ENCODE assay signal across 10 cellular contexts in genomic region chr19:44694184-44694579, GRCh38. TPM values are rescaled to one million over a fixed set of nuclear protein-coding genes. Genes with fewer than 3 reads are reported as not detected.
DNase-seq lines count a peak whose midpoint lies in the region; ATAC-seq and TF ChIP-seq lines count a peak whose summit lies in the region.
"Had no signal": no experiment of that assay in that cellular context is flagged by ENCODE, and none has a peak within 500 bp of the region (broad histone marks: within the 10 kb centered on the region; RNA-seq: fewer than 3 reads in every experiment).

No MANE protein-coding gene starts in this region.

- H3K4me3 Mint-ChIP-seq in CD14-positive monocyte (no peak overlapping the region), mesothelial cell of epicardium (no peak overlapping the region)
- H3K4me3 Mint-ChIP-seq in activated naive CD4-positive, alpha-beta T cell treated with anti-CD3 and anti-CD28 coated beads for 36 hours: no peak overlapping the region

- H3K4me3 ChIP-seq in tibial nerve: no peak overlapping the region
- H3K4me3 ChIP-seq: mucosa of descending colon had no signal

- H3K36me3 ChIP-seq in tibial nerve: no peaks in the 10 kb centered on the region

- H3K27ac Mint-ChIP-seq in CD14-positive monocyte (peak overlapping the region; percentile 42 to 93 (median 68)), mesothelial cell of epicardium (no peak overlapping the region)
- H3K27ac Mint-ChIP-seq in activated naive CD4-positive, alpha-beta T cell treated with anti-CD3 and anti-CD28 coated beads for 36 hours: peak overlapping the region; percentile 62

- H3K27me3 ChIP-seq in tibial nerve: no peaks in the 10 kb centered on the region

- in situ Hi-C loops in KBM-7 (cut with MboI; ENCODE audit: low pct_unique_long_range_greater_than_20kb, low sequenced_read_pairs): no loop called here

- TF ChIP-seq POLR2A in tibial nerve (IDR thresholded peaks at IDR 0.05): no peak

- TF ChIP-seq CTCF in CD14-positive monocyte (IDR thresholded peaks at IDR 0.05): peak; percentile 53
- TF ChIP-seq CTCF in mesothelial cell of epicardium (IDR thresholded peaks at IDR 0.05; ENCODE audit: unreplicated experiment): peak; percentile 22
- TF ChIP-seq CTCF in tibial nerve (IDR thresholded peaks at IDR 0.05): no peak

- ATAC-seq in GM19395 (IDR thresholded peaks at IDR 0.05; ENCODE audit: unreplicated experiment): no peak

- peak overlapping the region in 1 of 4 donors; percentile 26 for H3K27ac ChIP-seq in tibial nerve

- H3K9me3 ChIP-seq in tibial nerve: no peaks in the 10 kb centered on the region
- H3K9me3 ChIP-seq: mucosa of descending colon had no signal

- H3K36me3 Mint-ChIP-seq in CD14-positive monocyte: peaks cover 0 to 2% of the 10 kb centered on the region in 2 donors
- H3K36me3 Mint-ChIP-seq in activated naive CD4-positive, alpha-beta T cell treated with anti-CD3 and anti-CD28 coated beads for 36 hours (ENCODE audit: low read depth): no peaks in the 10 kb centered on the region
- no peaks in the 10 kb centered on the region for H3K36me3 Mint-ChIP-seq in mesothelial cell of epicardium

- intact Hi-C loops in CD14-positive monocyte (cut with micrococcal nuclease): loop anchor here (5.0 kb wide), 2 partner anchors 38 to 78 kb away; no protein-coding TSS in a partner anchor
- intact Hi-C loops in activated naive CD4-positive, alpha-beta T cell treated with anti-CD3 and anti-CD28 coated beads for 36 hours (cut with micrococcal nuclease): no loop called here

- peaks cover 0 to 27% (median 0%) of the 10 kb centered on the region in 4 donors for H3K4me1 ChIP-seq in tibial nerve

- WGBS in tibial nerve, 2 donors: 81% methylated on average over 2 of the region's 2 CpGs

- H3K4me1 Mint-ChIP-seq in CD14-positive monocyte: peaks cover 31% of the 10 kb centered on the region
- peaks cover 33% of the 10 kb centered on the region for H3K4me1 Mint-ChIP-seq in activated naive CD4-positive, alpha-beta T cell treated with anti-CD3 and anti-CD28 coated beads for 36 hours (ENCODE audit: low read depth)
- H3K4me1 Mint-ChIP-seq in mesothelial cell of epicardium: peaks cover 2% of the 10 kb centered on the region

- TF ChIP-seq EP300 in tibial nerve (IDR thresholded peaks at IDR 0.05): no peak

- CTCF ChIA-PET in activated naive CD4-positive, alpha-beta T cell treated with anti-CD3 and anti-CD28 coated beads for 36 hours (lab: Charles Lee): interaction anchor here (0.7 to 7.9 kb wide), 9 partner anchors 22 to 209 kb away, joined by 3 to 97 read pairs (median 3); no protein-coding TSS in a partner anchor

- peaks cover 0 to 2% (median 0%) of the 10 kb centered on the region in 7 donors for H3K9me3 Mint-ChIP-seq in CD14-positive monocyte
- H3K9me3 Mint-ChIP-seq in activated naive CD4-positive, alpha-beta T cell treated with anti-CD3 and anti-CD28 coated beads for 36 hours: no peaks in the 10 kb centered on the region
- no peaks in the 10 kb centered on the region for H3K9me3 Mint-ChIP-seq in mesothelial cell of epicardium

- H3K27me3 Mint-ChIP-seq in CD14-positive monocyte (ENCODE audit: low read depth in 3 of 3): peaks cover 13 to 15% (median 13%) of the 10 kb centered on the region in 3 donors
- peaks cover 5% of the 10 kb centered on the region for H3K27me3 Mint-ChIP-seq in activated naive CD4-positive, alpha-beta T cell treated with anti-CD3 and anti-CD28 coated beads for 36 hours (ENCODE audit: low read depth)
- H3K27me3 Mint-ChIP-seq in mesothelial cell of epicardium (ENCODE audit: low read depth): no peaks in the 10 kb centered on the region

- no peak for DNase-seq in CD14-positive monocyte (ENCODE audit: low spot score)
- DNase-seq in KBM-7: peak; percentile 65
- peak; percentile 66 for DNase-seq in activated naive CD4-positive, alpha-beta T cell treated with anti-CD3 and anti-CD28 coated beads for 36 hours
- DNase-seq in mesothelial cell of epicardium (ENCODE audit: low spot score in 2 of 2, unreplicated experiment in 2 of 2): no peak
- DNase-seq in SKM-1 treated with dmso at 0.1 percent for 144 hours (lab: John Stamatoyannopoulos, UW; ENCODE audit: unreplicated experiment): no peak
- no peak for DNase-seq in tibial nerve (ENCODE audit: low spot score in 2 of 2)
- DNase-seq in SIG-M5 treated with dmso at 0.1 percent for 504 hours (lab: John Stamatoyannopoulos, UW; ENCODE audit: unreplicated experiment): no peak

RNA-seq across cellular contexts. Expression of gene CEACAM16, which starts 4.8 kb away (rescaled TPM):
- polyA plus RNA-seq in CD14-positive monocyte: not detected
- not detected for total RNA-seq in activated naive CD4-positive, alpha-beta T cell treated with anti-CD3 and anti-CD28 coated beads for 36 hours
- total RNA-seq in mesothelial cell of epicardium (not detected in 3 replicates), tibial nerve (not detected)
- total RNA-seq: RPMI7951 had no signal

RNA-seq across cellular contexts. Expression of gene CEACAM19, which starts 22.9 kb away (rescaled TPM):
- not detected for polyA plus RNA-seq in CD14-positive monocyte
- total RNA-seq in activated naive CD4-positive, alpha-beta T cell treated with anti-CD3 and anti-CD28 coated beads for 36 hours: under 1 TPM; 0.17 to 0.27 TPM
- total RNA-seq in mesothelial cell of epicardium (10.2 to 11.2 TPM (median 11.0 TPM) in 3 replicates), tibial nerve (10 to 100 TPM; 10.9 to 38.7 (median 15.4) TPM)

RNA-seq across cellular contexts. Expression of gene PVR, which starts 50.5 kb away (rescaled TPM):
- polyA plus RNA-seq in CD14-positive monocyte: 10 to 100 TPM; 10.1 to 12.9 TPM
- total RNA-seq in activated naive CD4-positive, alpha-beta T cell treated with anti-CD3 and anti-CD28 coated beads for 36 hours: 1 to 10 TPM; 8.9 to 9.8 TPM
- 26.8 to 29.1 TPM (median 28.5 TPM) in 3 replicates for total RNA-seq in mesothelial cell of epicardium
- 10 to 100 TPM; 55.3 to 71.4 (median 69.6) TPM for total RNA-seq in tibial nerve

RNA-seq across cellular contexts. Expression of gene BCL3, which starts 54.3 kb away (rescaled TPM):
- 10 to 100 TPM; 18.7 to 23.1 TPM for polyA plus RNA-seq in CD14-positive monocyte
- total RNA-seq in activated naive CD4-positive, alpha-beta T cell treated with anti-CD3 and anti-CD28 coated beads for 36 hours: 100 to 1,000 TPM in 1 of 2 experiments, 10 to 100 TPM in 1; 92.5 to 104 TPM
- total RNA-seq in mesothelial cell of epicardium: 14.9 to 21.5 TPM (median 20.1 TPM) in 3 replicates
- 10 to 100 TPM; 10.3 to 37.8 (median 18.0) TPM for total RNA-seq in tibial nerve

Comparison
In these comparisons a context has a peak if more than half of its experiments do, and no peak if none do; other contexts are left out.
1. DNase-seq: peak in KBM-7 (single experiment) and activated naive CD4-positive, alpha-beta T cell treated with anti-CD3 and anti-CD28 coated beads for 36 hours (single experiment); none in CD14-positive monocyte (single experiment), mesothelial cell of epicardium (0 of 2), SKM-1 treated with dmso at 0.1 percent for 144 hours (single experiment), tibial nerve (0 of 2) and SIG-M5 treated with dmso at 0.1 percent for 504 hours (single experiment).
2. CTCF ChIP-seq: peak in CD14-positive monocyte (single experiment) and mesothelial cell of epicardium (single experiment); none in tibial nerve (0 of 5).